ENCODE assay signal across 1 cellular context in genomic region chr17:7177210-7177953, GRCh38.
A peak's percentile ranks its signal among the peaks of the same experiment; 100 is the strongest.
TF ChIP-seq lines count a peak whose summit lies in the region.

No MANE protein-coding gene starts in this region.

TF ChIP-seq in HepG2, 621 proteins besides CTCF, POLR2A, EP300 and RAD21 (continued from another document and continues in another):
- TF ChIP-seq ZBED4 (CRISPR knock-in tag; IDR thresholded peaks at IDR 0.05; ENCODE audit: borderline replicate concordance) (no peak; the same call in 1 of the 2 replicates), ZNF333 (CRISPR knock-in tag; IDR thresholded peaks at IDR 0.05; ENCODE audit: borderline replicate concordance) (no peak), ZNF232 (CRISPR knock-in tag; IDR thresholded peaks at IDR 0.05; ENCODE audit: borderline replicate concordance) (no peak), SYNCRIP (IDR thresholded peaks at IDR 0.05; ENCODE audit: insufficient read depth, low read depth, low read length) (no peak), THAP8 (CRISPR knock-in tag; IDR thresholded peaks at IDR 0.05; ENCODE audit: borderline replicate concordance) (no peak), ONECUT2 (CRISPR knock-in tag; IDR thresholded peaks at IDR 0.05) (no peak), GLI4 (CRISPR knock-in tag; IDR thresholded peaks at IDR 0.05; ENCODE audit: borderline replicate concordance) (no peak), KDM5B (CRISPR knock-in tag; IDR thresholded peaks at IDR 0.05; ENCODE audit: borderline replicate concordance) (peak; percentile 14; the same call in 1 of the 2 replicates), ZNF207 (IDR thresholded peaks at IDR 0.05; ENCODE audit: borderline replicate concordance) (no peak), SIX1 (CRISPR knock-in tag; IDR thresholded peaks at IDR 0.05; ENCODE audit: borderline replicate concordance) (no peak), ZNF782 (CRISPR knock-in tag; IDR thresholded peaks at IDR 0.05; ENCODE audit: borderline replicate concordance) (no peak), MATR3 (CRISPR knock-in tag; IDR thresholded peaks at IDR 0.05) (no peak), ZNF788 (CRISPR knock-in tag; IDR thresholded peaks at IDR 0.05; ENCODE audit: borderline replicate concordance) (no peak), DZIP1 (CRISPR knock-in tag; IDR thresholded peaks at IDR 0.05) (no peak), HOXA5 (CRISPR knock-in tag; IDR thresholded peaks at IDR 0.05) (no peak), MLLT10 (CRISPR knock-in tag; IDR thresholded peaks at IDR 0.05) (no peak), MED1 (CRISPR knock-in tag; IDR thresholded peaks at IDR 0.05) (no peak), SNAPC5 (CRISPR knock-in tag; IDR thresholded peaks at IDR 0.05; ENCODE audit: borderline replicate concordance) (no peak), ZNF841 (CRISPR knock-in tag; IDR thresholded peaks at IDR 0.05; ENCODE audit: borderline replicate concordance) (no peak), ZNF619 (CRISPR knock-in tag; IDR thresholded peaks at IDR 0.05) (peak; percentile 28; the same call in 1 of the 2 replicates), ZSCAN22 (CRISPR knock-in tag; IDR thresholded peaks at IDR 0.05) (no peak), ZNF3 (CRISPR knock-in tag; IDR thresholded peaks at IDR 0.05) (no peak), ISX (CRISPR knock-in tag; conservative IDR thresholded peaks at IDR 0.05) (no peak), ZNF850 (CRISPR knock-in tag; conservative IDR thresholded peaks at IDR 0.05) (0 out of 2 replicates have a peak, but pooled peaks have one; percentile 73), ZNF629 (CRISPR knock-in tag; conservative IDR thresholded peaks at IDR 0.05) (no peak), HES4 (CRISPR knock-in tag; IDR thresholded peaks at IDR 0.05; ENCODE audit: borderline replicate concordance) (no peak), ZNF784 (CRISPR knock-in tag; IDR thresholded peaks at IDR 0.05; ENCODE audit: borderline replicate concordance) (0 out of 2 replicates have a peak, but pooled peaks have one; percentile 10), TGIF2 (CRISPR knock-in tag; IDR thresholded peaks at IDR 0.05) (no peak), MXD4 (CRISPR knock-in tag; IDR thresholded peaks at IDR 0.05) (no peak), ZFX (CRISPR knock-in tag; IDR thresholded peaks at IDR 0.05; ENCODE audit: low read depth) (0 out of 2 replicates have a peak, but pooled peaks have one; percentile 26), NFYB (CRISPR knock-in tag; IDR thresholded peaks at IDR 0.05) (no peak), FLYWCH1 (CRISPR knock-in tag; IDR thresholded peaks at IDR 0.05) (no peak), UBTF (CRISPR knock-in tag; IDR thresholded peaks at IDR 0.05) (peak; percentile 13; the same call in 1 of the 2 replicates), ZNF670 (CRISPR knock-in tag; IDR thresholded peaks at IDR 0.05; ENCODE audit: borderline replicate concordance) (no peak), CSRNP2 (CRISPR knock-in tag; conservative IDR thresholded peaks at IDR 0.05; ENCODE audit: low read depth) (no peak), PRDM15 (CRISPR knock-in tag; IDR thresholded peaks at IDR 0.05) (no peak), ZNF512B (CRISPR knock-in tag; IDR thresholded peaks at IDR 0.05; ENCODE audit: borderline replicate concordance) (no peak), ZNF709 (CRISPR knock-in tag; IDR thresholded peaks at IDR 0.05) (peak; percentile 43; the same call in 1 of the 2 replicates), TEAD2 (CRISPR knock-in tag; IDR thresholded peaks at IDR 0.05) (no peak), ZNF282 (IDR thresholded peaks at IDR 0.05; ENCODE audit: partially characterized antibody) (no peak), ZBTB20 (CRISPR knock-in tag; IDR thresholded peaks at IDR 0.05; ENCODE audit: borderline replicate concordance, low read depth) (no peak), REPIN1 (CRISPR knock-in tag; IDR thresholded peaks at IDR 0.05; ENCODE audit: borderline replicate concordance, low read depth) (no peak), ZNF691 (CRISPR knock-in tag; IDR thresholded peaks at IDR 0.05; ENCODE audit: borderline replicate concordance, low read depth) (no peak), MAF1 (CRISPR knock-in tag; IDR thresholded peaks at IDR 0.05; ENCODE audit: borderline replicate concordance) (no peak)
